In genomic region chr1:204494281-204495077, GRCh38 we compare ENCODE assay signal across 8 cellular contexts. TPM values are rescaled to one million over a fixed set of nuclear protein-coding genes. Genes with fewer than 3 reads are reported as not detected.
DNase-seq lines count a peak whose midpoint lies in the region; ATAC-seq and TF ChIP-seq lines count a peak whose summit lies in the region.

TSS of gene PIK3C2B (minus strand) at chr1:204494805. CDS start at chr1:204469802, 25,003 bp downstream.

- no peaks in the 10 kb centered on the region for H3K9me3 Mint-ChIP-seq in CD4-positive, alpha-beta memory T cell

- POLR2A ChIA-PET in CD4-positive, alpha-beta memory T cell (lab: Charles Lee; ENCODE audit: partially characterized antibody) = interaction anchor here (0.8 to 9.1 kb wide), 23 partner anchors 9 to 1170 kb away, joined by 3 to 136 read pairs (median 7); partner anchors contain the start of gene MDM4

- H3K27ac Mint-ChIP-seq in CD4-positive, alpha-beta memory T cell = peak within 1 kb of the TSS; percentile 90 to 99 (median 97)

- H3K4me1 ChIP-seq in CD4-positive, alpha-beta memory T cell (ENCODE audit: insufficient read depth, low read length) = peaks cover 47% of the 10 kb centered on the region

- H3K27me3 Mint-ChIP-seq in CD4-positive, alpha-beta memory T cell = no peaks in the 10 kb centered on the region

- H3K9me3 ChIP-seq in CD4-positive, alpha-beta memory T cell (ENCODE audit: control insufficient read depth in 1 of 2, low read length in 2 of 2) = no peaks in the 10 kb centered on the region

- TF ChIP-seq CTCF in dorsolateral prefrontal cortex (IDR thresholded peaks at IDR 0.05 in 54 of 56, conservative IDR thresholded peaks at IDR 0.05 in 2 of 56; ENCODE audit: low read depth in 1 of 56, partially characterized antibody in 56 of 56) = peak; percentile 2 to 68 (median 49)
- peak in 1 of 3 donors; percentile 33 for TF ChIP-seq CTCF in lower leg skin (IDR thresholded peaks at IDR 0.05)

- H3K4me3 ChIP-seq in CD4-positive, alpha-beta memory T cell (ENCODE audit: low read length in 2 of 2) = peak within 1 kb of the TSS; percentile 62 to 99
- peak within 1 kb of the TSS; percentile 67 to 99 (median 91) for H3K4me3 ChIP-seq in dorsolateral prefrontal cortex
- H3K4me3 ChIP-seq in lower leg skin (ENCODE audit: low read depth, poor library complexity, severe bottlenecking) = peak within 1 kb of the TSS; percentile 75

- WGBS in lower leg skin, 2 donors = 0% methylated on average over 56 to 60 of the region's 69 CpGs

- peaks cover 35 to 72% (median 45%) of the 10 kb centered on the region in 4 donors for H3K4me1 Mint-ChIP-seq in CD4-positive, alpha-beta memory T cell

- peak within 1 kb of the TSS; percentile 90 for H3K27ac ChIP-seq in CD4-positive, alpha-beta memory T cell (ENCODE audit: low read depth, low read length)
- H3K27ac ChIP-seq in dorsolateral prefrontal cortex = peak within 1 kb of the TSS; percentile 84 to 99 (median 97)

- DNase-seq in CD4-positive, alpha-beta memory T cell = peak; percentile 70 to 84 (median 75)
- DNase-seq in NCI-H526 (lab: John Stamatoyannopoulos, UW) (peak; percentile 69 to 91), dorsolateral prefrontal cortex (peak; percentile 67 to 89 (median 84)), lower leg skin (ENCODE audit: low spot score in 2 of 2) (peak; percentile 62 to 95)
- DNase-seq in activated CD4-positive, alpha-beta T cell treated with anti-CD3 and anti-CD28 coated beads, Interleukin-2, amount 50 U/mL, for 4 hours = peak; percentile 62 to 64
- DNase-seq in stimulated activated CD4-positive, alpha-beta T cell treated with anti-CD3 and anti-CD28 coated beads, TNF-alpha, amount 100 ng/mL, for 1 hour (ENCODE audit: low read depth in 3 of 3, low spot score in 1 of 3) = peak in 2 of 3 donors; percentile 39 to 54

- H3K4me3 Mint-ChIP-seq in CD4-positive, alpha-beta memory T cell = peak within 1 kb of the TSS; percentile 90 to 99 (median 96)

- H3K27me3 ChIP-seq in CD4-positive, alpha-beta memory T cell (ENCODE audit: insufficient read depth, low read length) = no peaks in the 10 kb centered on the region
- no peaks in the 10 kb centered on the region for H3K27me3 ChIP-seq in dorsolateral prefrontal cortex

- CTCF ChIA-PET in CD4-positive, alpha-beta memory T cell (lab: Charles Lee; ENCODE audit: partially characterized antibody) = interaction anchor here (0.8 to 21.3 kb wide), 14 partner anchors 9 to 96 kb away, joined by 3 to 1077 read pairs (median 6); partner anchors contain the start of gene MDM4

- no peaks in the 10 kb centered on the region for H3K36me3 ChIP-seq in CD4-positive, alpha-beta memory T cell (ENCODE audit: insufficient read depth, low read length)

- peaks cover 5 to 18% of the 10 kb centered on the region in 2 donors for H3K36me3 Mint-ChIP-seq in CD4-positive, alpha-beta memory T cell

- ATAC-seq in GM19328 (IDR thresholded peaks at IDR 0.05; ENCODE audit: unreplicated experiment) (peak; percentile 66), HG03460 (IDR thresholded peaks at IDR 0.05; ENCODE audit: unreplicated experiment) (peak; percentile 77)

- no peak for TF ChIP-seq POLR2A in lower leg skin (IDR thresholded peaks at IDR 0.05)

- intact Hi-C loops in CD4-positive, alpha-beta memory T cell (cut with micrococcal nuclease) = loop anchor here (1.0 to 2.0 kb wide), 5 partner anchors 9 to 83 kb away; partner anchors contain the start of gene PPP1R15B
- intact Hi-C loops in dorsolateral prefrontal cortex (cut with DNase I) = loop anchor here (1.0 to 10.0 kb wide), 3 partner anchors 28 to 630 kb away; partner anchors contain the start of gene SNRPE (in 1 of the 2)
- intact Hi-C loops in lower leg skin (cut with DNase I; ENCODE audit: low total_unique reads) = loop anchor here (5.0 kb wide), 1 partner anchor 62 kb away; no protein-coding TSS in a partner anchor

RNA-seq across cellular contexts. Expression of gene PIK3C2B, which starts in this region (rescaled TPM):
- total RNA-seq in CD4-positive, alpha-beta memory T cell = 10 to 100 TPM; 43.4 to 46.9 TPM
- 1 to 10 TPM in 1 of 2 donors, under 1 TPM in 1; 0.13 to 4.1 TPM for polyA plus RNA-seq in CD4-positive, alpha-beta memory T cell
- total RNA-seq in dorsolateral prefrontal cortex = 100 to 1,000 TPM in 8 of 120 experiments, 10 to 100 TPM in 112; 38.4 to 188 (median 62.6) TPM
- total RNA-seq in lower leg skin = 10 to 100 TPM; 51.7 to 92.1 (median 62.1) TPM

Comparison
In these comparisons a context has a peak if more than half of its experiments do, and no peak if none do; other contexts are left out.
1. Peak in every context shown above with its lines: DNase-seq, ATAC-seq, H3K4me3 ChIP-seq and H3K27ac ChIP-seq.